Comparison of ENCODE assay signal across 20 cellular contexts in the genomic region with DNA sequence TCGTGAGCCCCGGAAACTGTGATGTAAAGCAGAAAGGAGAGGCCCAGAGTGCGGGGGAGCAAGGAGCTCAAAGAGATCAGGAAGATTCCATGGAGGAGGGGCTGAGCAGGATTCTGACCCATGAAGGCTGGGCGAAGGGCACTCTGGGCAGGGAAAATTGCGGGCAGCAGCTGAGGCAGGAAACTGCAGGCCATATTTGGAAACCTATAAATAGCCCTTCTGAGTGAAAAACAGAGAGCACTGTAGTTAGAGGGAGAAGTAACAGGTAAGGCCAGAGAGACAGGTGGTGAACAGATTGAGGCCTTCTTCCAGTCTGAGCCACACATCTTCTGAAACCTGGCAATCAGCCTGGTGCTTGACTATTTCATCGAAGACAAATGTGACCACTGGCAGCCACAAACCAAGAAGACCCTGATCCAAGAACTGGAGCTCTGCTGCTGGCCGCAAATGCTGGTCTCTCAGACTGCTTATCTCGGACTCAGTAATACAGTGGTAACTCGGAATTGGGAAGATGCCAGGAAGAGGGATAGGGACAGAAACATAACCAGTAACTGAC. TPM values are rescaled to one million over a fixed set of nuclear protein-coding genes. Genes with fewer than 3 reads are reported as not detected.
DNase-seq lines count a peak whose midpoint lies in the region; ATAC-seq, FAIRE-seq and TF ChIP-seq lines count a peak whose summit lies in the region.
"Had no signal": no experiment of that assay in that cellular context is flagged by ENCODE, and none has a peak within 500 bp of the region (broad histone marks: within the 10 kb centered on the region; RNA-seq: fewer than 3 reads in every experiment).

No MANE protein-coding gene starts in this region.

- SMC1A ChIA-PET in GM12878 (lab: Charles Lee; ENCODE audit: uncharacterized antibody, unreplicated experiment) = interaction anchor here (1.2 kb wide), 1 partner anchor 101 kb away, joined by 3 read pairs; a partner anchor contains a TSS

- H4K20me1 ChIP-seq in KMS-11 (ENCODE audit: insufficient read depth) (no peaks in the 10 kb centered on the region), GM12878 (ENCODE audit: control insufficient read depth, insufficient read depth) (no peaks in the 10 kb centered on the region)

- BruUV-seq in GM12878 (replicated peaks; lab: Mats Ljungman, UMichigan) = no TSS peak

- POLR2A ChIA-PET in GM12878 (lab: Charles Lee) = no interaction called here

- no peaks in the 10 kb centered on the region for H3K9me3 ChIP-seq in GM12878 (replicated peaks; ENCODE audit: control insufficient read depth, insufficient read depth, low read length)
- no peaks in the 10 kb centered on the region for H3K9me3 ChIP-seq in mucosa of descending colon
- H3K9me3 ChIP-seq: tibial nerve had no signal

- no peak for TF ChIP-seq POLR2A in GM12878 (IDR thresholded peaks at IDR 0.05; ENCODE audit: low read depth, low read length)

- H3K27me3 ChIP-seq in KMS-11 (ENCODE audit: insufficient read depth, low read depth) (no peaks in the 10 kb centered on the region), GM12878 (replicated peaks in 1 of 2; ENCODE audit: control insufficient read depth in 2 of 2, insufficient read depth in 2 of 2, low read length in 1 of 2) (no peaks in the 10 kb centered on the region)
- H3K27me3 ChIP-seq: tibial nerve had no signal

- H3K4me2 ChIP-seq in KMS-11 (peak overlapping the region; percentile 89), GM12878 (ENCODE audit: control insufficient read depth, insufficient read depth) (no peak overlapping the region)

- peak overlapping the region; percentile 58 for H2AFZ ChIP-seq in KMS-11 (ENCODE audit: low read depth)
- H2AFZ ChIP-seq in GM12878 (ENCODE audit: control insufficient read depth, low read depth, low read length) = no peak overlapping the region

- no peak overlapping the region for H3K4me3 ChIP-seq in GM12865 (ENCODE audit: low read depth, low read length)
- no peak overlapping the region for H3K4me3 ChIP-seq in KMS-11 (IDR thresholded peaks at IDR 0.05; ENCODE audit: insufficient read depth, low read depth, low read length)
- H3K4me3 ChIP-seq in GM12878 = no peak overlapping the region; the same call in 1 of the 2 replicates
- no peak overlapping the region for H3K4me3 ChIP-seq in mucosa of descending colon
- H3K4me3 ChIP-seq: coronary artery, SK-N-MC, tibial nerve had no signal

- no peak for TF ChIP-seq EP300 in GM12878 (IDR thresholded peaks at IDR 0.05; ENCODE audit: borderline replicate concordance in 1 of 2, control insufficient read depth in 1 of 2, low read depth in 2 of 2, low read length in 2 of 2)

- in situ Hi-C loops in GM12878 (cut with MboI) = no loop called here

- peak; percentile 48; the same call in 2 of the 3 replicates for ATAC-seq in GM12878
- ATAC-seq in mucosa of descending colon = peak; percentile 74
- ATAC-seq in HG03342 (IDR thresholded peaks at IDR 0.05; ENCODE audit: unreplicated experiment) = no peak
- ATAC-seq: foreskin keratinocyte; left lobe of liver; PC-3; stimulated activated memory B cell treated with anti-CD40 and anti-IgM and Interleukin-4, amounts not matched to agents 10 μg/mL and 1 μg/mL and 100 μg/mL, for 72 hours had no signal

- CTCF ChIA-PET in GM12878 (lab: Yijun Ruan, JAX) = interaction anchor here (0.8 kb wide), 1 partner anchor 541 kb away, joined by 3 read pairs; no protein-coding TSS in a partner anchor

- H3K27ac ChIP-seq in KMS-11 (peak overlapping the region; percentile 67), GM12878 (ENCODE audit: control insufficient read depth, insufficient read depth) (no peak overlapping the region)
- H3K27ac ChIP-seq: coronary artery, foreskin keratinocyte, SK-N-MC, tibial nerve had no signal

- H3K79me2 ChIP-seq in KMS-11 (ENCODE audit: insufficient read depth, low read depth) (no peaks in the 10 kb centered on the region), GM12878 (ENCODE audit: control insufficient read depth, insufficient read depth, low read length) (no peaks in the 10 kb centered on the region)

- H3K9ac ChIP-seq in KMS-11 (peak overlapping the region; percentile 18; the same call in 1 of the 2 replicates), GM12878 (ENCODE audit: control insufficient read depth, insufficient read depth, low read length) (no peak overlapping the region)

- H3K36me3 ChIP-seq in KMS-11 (ENCODE audit: insufficient read depth) = no peaks in the 10 kb centered on the region
- no peaks in the 10 kb centered on the region for H3K36me3 ChIP-seq in GM12878 (ENCODE audit: control insufficient read depth in 2 of 2, insufficient read depth in 2 of 2, low read length in 1 of 2)
- no peaks in the 10 kb centered on the region for H3K36me3 ChIP-seq in mucosa of descending colon (ENCODE audit: low read depth)
- H3K36me3 ChIP-seq: tibial nerve had no signal

- FAIRE-seq in GM12878 (lab: Jason Lieb, UNC) = no peak

- DNase-seq in GM12865 (ENCODE audit: low read depth) (peak; percentile 45), GM12878 (ENCODE audit: low read depth, low spot score) (no peak), mucosa of descending colon (peak in 2 of 3 donors; percentile 40 to 60), NCI-H748 (lab: John Stamatoyannopoulos, UW; ENCODE audit: unreplicated experiment) (no peak), GF-D8 (lab: John Stamatoyannopoulos, UW) (no peak)
- DNase-seq: activated gamma-delta T cell treated with Interleukin-2 at 50 U/mL for 16 hours, anterior cingulate cortex, Calu3, foreskin keratinocyte, H7, NCI-H446 treated with DMSO at 0.1 percent for 48 hours, PC-3, T1000 had no signal

- TF ChIP-seq CTCF in GM12865 (IDR thresholded peaks at IDR 0.05; ENCODE audit: insufficient read depth, low read depth, low read length, missing control alignments) (no peak), KMS-11 (conservative IDR thresholded peaks at IDR 0.05; ENCODE audit: low read depth, low read length) (no peak), GM12878 (IDR thresholded peaks at IDR 0.05 in 2 of 3, conservative IDR thresholded peaks at IDR 0.05 in 1 of 3; ENCODE audit: control insufficient read depth in 2 of 3, extremely low read depth in 1 of 3, insufficient read depth in 1 of 3, low read depth in 3 of 3, low read length in 3 of 3) (no peak), mucosa of descending colon (IDR thresholded peaks at IDR 0.05) (no peak)

- intact Hi-C loops in GM12878 (cut with micrococcal nuclease; ENCODE audit: unreplicated experiment) = no loop called here
- intact Hi-C loops in mucosa of descending colon (cut with DNase I, micrococcal nuclease) = no loop called here

- peaks cover 52% of the 10 kb centered on the region for H3K4me1 ChIP-seq in KMS-11 (ENCODE audit: low read depth, poor library complexity, severe bottlenecking)
- H3K4me1 ChIP-seq in GM12878 (ENCODE audit: control insufficient read depth, insufficient read depth, low read length) = peaks cover 13% of the 10 kb centered on the region
- peaks cover 6% of the 10 kb centered on the region for H3K4me1 ChIP-seq in mucosa of descending colon (ENCODE audit: low read depth)
- H3K4me1 ChIP-seq: foreskin keratinocyte, tibial nerve had no signal

- no peak for TF ChIP-seq RAD21 in GM12878 (IDR thresholded peaks at IDR 0.05; ENCODE audit: insufficient read depth, low read depth, low read length)

- RAD21 ChIA-PET in GM12878 (lab: Charles Lee; ENCODE audit: unreplicated experiment) = interaction anchor here (1.0 to 1.2 kb wide), 2 partner anchors 14 to 561 kb away, joined by 3 read pairs; a partner anchor contains a TSS

- WGBS in GM12878 (ENCODE audit: insufficient coverage, insufficient replicate concordance, low lambda C conversion rate, missing lambda C conversion rate) = 62% methylated on average over 9 of the region's 9 CpGs

TF ChIP-seq in GM12878, 131 proteins besides CTCF, POLR2A, EP300 and RAD21:
- TF ChIP-seq MEF2A (IDR thresholded peaks at IDR 0.05; ENCODE audit: insufficient read depth, low read depth, low read length) (0 out of 2 replicates have a peak, but pooled peaks have one; percentile 22), MEF2B (IDR thresholded peaks at IDR 0.05; ENCODE audit: partially characterized antibody, poor library complexity, severe bottlenecking) (no peak), SRF (IDR thresholded peaks at IDR 0.05; ENCODE audit: low read depth in 2 of 2, low read length in 2 of 2) (peak; percentile 71 to 84; a peak in 3 of 4 replicates)

RNA-seq across cellular contexts. Expression of a gene that starts 14.1 kb away (rescaled TPM):
- 16.3 and 17.9 TPM in 2 replicates for total RNA-seq in GM12878 (2013; cell fraction: nucleolus; rRNA removed)
- total RNA-seq in GM12878 (2014; rRNA removed) = 3.4 and 3.9 TPM in 2 replicates
- 3.0 and 4.0 TPM in 2 replicates for total RNA-seq in GM12878 (2014; rRNA removed; fragmentation: Illumina TruSeq; extraction: Trizol)
- total RNA-seq in GM12878 (2021) = 8.1 and 9.0 TPM in 2 replicates
- polyA plus RNA-seq in GM12878 (2011; ENCODE audit: low read depth) = 1.4 TPM
- polyA plus RNA-seq in GM12878 (2011; rRNA removed) = 2.5 and 3.7 TPM in 2 replicates
- polyA plus RNA-seq in GM12878 (2011; cell fraction: cytosol; rRNA removed) = 3.7 and 4.7 TPM in 2 replicates
- polyA plus RNA-seq in GM12878 (2011; cell fraction: nucleus; rRNA removed) = 3.8 and 4.5 TPM in 2 replicates
- polyA plus RNA-seq in GM12878 (2012) = 1.5 and 1.9 TPM in 2 replicates
- polyA plus RNA-seq in GM12878 (2014; fragmentation: Illumina TruSeq; extraction: Trizol) = 3.4 and 3.8 TPM in 2 replicates
- polyA plus RNA-seq in GM12878 (2014; fragmentation: Nextera tagmentation; extraction: Ambion mirVana) = 1 to 10 TPM; 1.1 to 2.0 TPM
- 3.1 and 3.8 TPM in 2 replicates for polyA plus RNA-seq in GM12878 (2014; rRNA removed)
- polyA plus RNA-seq in GM12878 (2016; fragmentation: Nextera tagmentation; extraction: Ambion mirVana) = 1 to 10 TPM; 2.4 to 3.4 TPM
- 9.2 and 11.5 TPM in 2 replicates for polyA minus RNA-seq in GM12878 (2011; rRNA and poly(A)+ RNA removed)
- 6.8 and 7.6 TPM in 2 replicates for polyA minus RNA-seq in GM12878 (2011; cell fraction: cytosol; rRNA and poly(A)+ RNA removed)
- polyA minus RNA-seq in GM12878 (2011; cell fraction: nucleus; rRNA and poly(A)+ RNA removed) = 3.4 and 5.8 TPM in 2 replicates
- 1 to 10 TPM; 3.6 to 6.7 (median 5.3) TPM for total RNA-seq in mucosa of descending colon

Comparison
In these comparisons a context has a peak if more than half of its experiments do, and no peak if none do; other contexts are left out.
1. DNase-seq: peak in GM12865 (single experiment) and mucosa of descending colon (2 of 3); none in GM12878 (single experiment), NCI-H748 (single experiment) and GF-D8 (single experiment).